Comparison of ENCODE assay signal across 14 cellular contexts in the genomic region with DNA sequence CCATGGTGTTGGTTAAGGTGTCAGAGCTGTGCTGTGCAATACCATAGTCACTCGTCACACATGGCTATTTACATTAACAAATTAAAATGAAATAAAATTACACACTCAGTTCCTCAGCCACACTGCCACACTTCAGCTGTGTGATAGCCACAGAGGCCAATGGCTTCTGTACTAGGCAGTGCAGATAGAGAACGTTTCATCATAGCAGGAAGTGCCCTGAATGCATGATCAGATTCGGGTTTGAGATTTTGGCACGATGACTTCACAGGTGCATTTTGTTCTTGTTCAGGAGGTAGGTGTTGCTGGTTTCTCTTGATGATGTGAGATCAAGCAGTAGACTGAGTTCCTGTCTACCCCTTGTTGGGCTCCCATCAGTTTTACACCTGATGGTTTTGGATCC. TPM values are rescaled to one million over a fixed set of nuclear protein-coding genes. Genes with fewer than 3 reads are reported as not detected.
A peak's percentile ranks its signal among the peaks of the same experiment; 100 is the strongest.
DNase-seq lines count a peak whose midpoint lies in the region; ATAC-seq and TF ChIP-seq lines count a peak whose summit lies in the region.
"Had no signal": no experiment of that assay in that cellular context is flagged by ENCODE, and none has a peak within 500 bp of the region (broad histone marks: within the 10 kb centered on the region; RNA-seq: fewer than 3 reads in every experiment).

No MANE protein-coding gene starts in this region.

- H3K27me3 Mint-ChIP-seq in activated T-cell treated with anti-CD3 and anti-CD28 coated beads, Interleukin-2, amount 50 U/mL, for 4 hours (ENCODE audit: low read depth) = no peaks in the 10 kb centered on the region
- H3K27me3 Mint-ChIP-seq in effector memory CD8-positive, alpha-beta T cell = no peaks in the 10 kb centered on the region
- H3K27me3 Mint-ChIP-seq in stimulated activated naive CD8-positive, alpha-beta T cell treated with anti-CD3 and anti-CD28 coated beads, Interleukin-15, Interleukin-2, amounts not matched to agents 100 ng/mL and 50 ng/mL, for 24 hours = no peaks in the 10 kb centered on the region

- H3K4me3 Mint-ChIP-seq in activated T-cell treated with anti-CD3 and anti-CD28 coated beads, Interleukin-2, amount 50 U/mL, for 4 hours = no peak overlapping the region
- H3K4me3 Mint-ChIP-seq in effector memory CD8-positive, alpha-beta T cell = peak overlapping the region; percentile 13 to 64
- H3K4me3 Mint-ChIP-seq in stimulated activated naive CD8-positive, alpha-beta T cell treated with anti-CD3 and anti-CD28 coated beads, Interleukin-15, Interleukin-2, amounts not matched to agents 100 ng/mL and 50 ng/mL, for 24 hours = no peak overlapping the region
- H3K4me3 Mint-ChIP-seq: endodermal cell had no signal

- in situ Hi-C loops in KBM-7 (cut with MboI; ENCODE audit: low pct_unique_long_range_greater_than_20kb, low sequenced_read_pairs) = no loop called here

- peak; percentile 46; the same call in 1 of the 2 replicates for TF ChIP-seq POLR2A in Raji (IDR thresholded peaks at IDR 0.05; ENCODE audit: insufficient read depth, low read depth, low read length)

- H3K4me1 Mint-ChIP-seq in activated T-cell treated with anti-CD3 and anti-CD28 coated beads, Interleukin-2, amount 50 U/mL, for 4 hours (ENCODE audit: low read depth) = peaks cover 26% of the 10 kb centered on the region
- peaks cover 12 to 14% of the 10 kb centered on the region in 2 donors for H3K4me1 Mint-ChIP-seq in effector memory CD8-positive, alpha-beta T cell (ENCODE audit: low read depth in 2 of 2)
- H3K4me1 Mint-ChIP-seq in stimulated activated naive CD8-positive, alpha-beta T cell treated with anti-CD3 and anti-CD28 coated beads, Interleukin-15, Interleukin-2, amounts not matched to agents 100 ng/mL and 50 ng/mL, for 24 hours (ENCODE audit: low read depth) = peaks cover 29% of the 10 kb centered on the region
- H3K4me1 Mint-ChIP-seq: endodermal cell had no signal

- H3K36me3 Mint-ChIP-seq in activated T-cell treated with anti-CD3 and anti-CD28 coated beads, Interleukin-2, amount 50 U/mL, for 4 hours (ENCODE audit: insufficient read depth) = peaks cover 8% of the 10 kb centered on the region
- peaks cover 5% of the 10 kb centered on the region for H3K36me3 Mint-ChIP-seq in effector memory CD8-positive, alpha-beta T cell (ENCODE audit: insufficient read depth)
- peaks cover 48% of the 10 kb centered on the region for H3K36me3 Mint-ChIP-seq in stimulated activated naive CD8-positive, alpha-beta T cell treated with anti-CD3 and anti-CD28 coated beads, Interleukin-15, Interleukin-2, amounts not matched to agents 100 ng/mL and 50 ng/mL, for 24 hours (ENCODE audit: low read depth)

- no peaks in the 10 kb centered on the region for H3K9me3 Mint-ChIP-seq in activated T-cell treated with anti-CD3 and anti-CD28 coated beads, Interleukin-2, amount 50 U/mL, for 4 hours
- H3K9me3 Mint-ChIP-seq in effector memory CD8-positive, alpha-beta T cell = no peaks in the 10 kb centered on the region
- H3K9me3 Mint-ChIP-seq in stimulated activated naive CD8-positive, alpha-beta T cell treated with anti-CD3 and anti-CD28 coated beads, Interleukin-15, Interleukin-2, amounts not matched to agents 100 ng/mL and 50 ng/mL, for 24 hours = no peaks in the 10 kb centered on the region

- DNase-seq in activated T-cell treated with anti-CD3 and anti-CD28 coated beads, Interleukin-2, amount 50 U/mL, for 4 hours = no peak
- no peak for DNase-seq in activated T-cell treated with anti-CD3 and anti-CD28 coated beads, Interleukin-2, amount 50 U/mL, for 48 hours
- peak; percentile 26 to 42 (median 40) for DNase-seq in effector memory CD8-positive, alpha-beta T cell
- DNase-seq in NCI-H526 treated with DMSO at 0.1 percent for 48 hours (lab: John Stamatoyannopoulos, UW) (no peak), NCI-H748 treated with DMSO at 0.1 percent for 48 hours (lab: John Stamatoyannopoulos, UW) (no peak), KBM-7 (no peak)
- DNase-seq: DMS79, endodermal cell, foreskin melanocyte, midbrain, NCI-H1694, NCI-H524 had no signal

- H3K27ac Mint-ChIP-seq in effector memory CD8-positive, alpha-beta T cell = peak overlapping the region; percentile 71 to 90
- peak overlapping the region; percentile 63 for H3K27ac Mint-ChIP-seq in stimulated activated naive CD8-positive, alpha-beta T cell treated with anti-CD3 and anti-CD28 coated beads, Interleukin-15, Interleukin-2, amounts not matched to agents 100 ng/mL and 50 ng/mL, for 24 hours
- H3K27ac Mint-ChIP-seq: endodermal cell had no signal

- ATAC-seq in activated T-cell treated with anti-CD3 and anti-CD28 coated beads, Interleukin-2, amount 50 U/mL, for 4 hours = peak; percentile 51 to 65
- peak; percentile 99 for ATAC-seq in effector memory CD8-positive, alpha-beta T cell (replicated peaks)

RNA-seq across cellular contexts. Expression of gene ARMC6, which starts 6.5 kb away (rescaled TPM):
- total RNA-seq in activated T-cell treated with anti-CD3 and anti-CD28 coated beads, Interleukin-2, amount 50 U/mL, for 4 hours = 10 to 100 TPM; 80.0 to 93.9 (median 80.6) TPM

RNA-seq across cellular contexts. Expression of gene SUGP2, which starts 6.6 kb away (rescaled TPM):
- 10 to 100 TPM; 66.8 to 76.6 (median 71.8) TPM for total RNA-seq in activated T-cell treated with anti-CD3 and anti-CD28 coated beads, Interleukin-2, amount 50 U/mL, for 4 hours

RNA-seq across cellular contexts. Expression of gene SLC25A42, which starts 23.9 kb away (rescaled TPM):
- total RNA-seq in activated T-cell treated with anti-CD3 and anti-CD28 coated beads, Interleukin-2, amount 50 U/mL, for 4 hours = 10 to 100 TPM in 1 of 3 donors, 1 to 10 TPM in 2; 8.9 to 11.1 (median 8.9) TPM

Comparison
In these comparisons a context has a peak if more than half of its experiments do, and no peak if none do; other contexts are left out.
1. DNase-seq: peak in effector memory CD8-positive, alpha-beta T cell (3 of 3); none in activated T-cell treated with anti-CD3 and anti-CD28 coated beads, Interleukin-2, amount 50 U/mL, for 4 hours (single experiment), activated T-cell treated with anti-CD3 and anti-CD28 coated beads, Interleukin-2, amount 50 U/mL, for 48 hours (0 of 2), NCI-H526 treated with DMSO at 0.1 percent for 48 hours (single experiment), NCI-H748 treated with DMSO at 0.1 percent for 48 hours (single experiment) and KBM-7 (single experiment).
2. H3K4me3 Mint-ChIP-seq: peak in effector memory CD8-positive, alpha-beta T cell (2 of 2); none in activated T-cell treated with anti-CD3 and anti-CD28 coated beads, Interleukin-2, amount 50 U/mL, for 4 hours (single experiment) and stimulated activated naive CD8-positive, alpha-beta T cell treated with anti-CD3 and anti-CD28 coated beads, Interleukin-15, Interleukin-2, amounts not matched to agents 100 ng/mL and 50 ng/mL, for 24 hours (single experiment).